ENCODE assay signal across 8 cellular contexts in genomic region chr16:85750827-85751641, GRCh38. TPM values are rescaled to one million over a fixed set of nuclear protein-coding genes. Genes with fewer than 3 reads are reported as not detected.
A peak's percentile ranks its signal among the peaks of the same experiment; 100 is the strongest.
DNase-seq lines count a peak whose midpoint lies in the region; ATAC-seq, FAIRE-seq and TF ChIP-seq lines count a peak whose summit lies in the region.

TSS of gene C16orf74 (minus strand) at chr16:85751096. CDS start at chr16:85735217, 15,879 bp downstream.

- H3K9me3 ChIP-seq in CD8-positive, alpha-beta T cell (ENCODE audit: low read length) = no peaks in the 10 kb centered on the region
- H3K9me3 ChIP-seq in K562 (replicated peaks; ENCODE audit: control insufficient read depth, insufficient read depth, low read depth, low read length) (no peaks in the 10 kb centered on the region), spleen (no peaks in the 10 kb centered on the region)

- H3K79me2 ChIP-seq in K562 (ENCODE audit: control insufficient read depth, insufficient read depth, low read length) = no peaks in the 10 kb centered on the region

- no peaks in the 10 kb centered on the region for H3K36me3 Mint-ChIP-seq in CD8-positive, alpha-beta T cell

- no peak for FAIRE-seq in K562 (lab: Jason Lieb, UNC)

- no TSS peak for BruUV-seq in K562 (replicated peaks; lab: Mats Ljungman, UMichigan)

- H3K4me3 ChIP-seq in CD8-positive, alpha-beta T cell (ENCODE audit: low read depth, low read length) = peak within 1 kb of the TSS; percentile 54
- H3K4me3 ChIP-seq in K562 (peak within 1 kb of the TSS; percentile 19; the same call in 1 of the 2 replicates), spleen (peak within 1 kb of the TSS; percentile 52 to 82 (median 69))

- no peak for TF ChIP-seq EP300 in K562 (IDR thresholded peaks at IDR 0.05; ENCODE audit: low read length)

- peak in 1 of 7 experiments; percentile 57 for DNase-seq in CD8-positive, alpha-beta T cell
- DNase-seq in MV-4-11 (lab: John Stamatoyannopoulos, UW) (peak; percentile 32), K562 (ENCODE audit: extremely low read depth in 1 of 4, low spot score in 3 of 4) (peak; percentile 48 to 86 (median 79)), iPS-NIHi7 (ENCODE audit: extremely low spot score) (peak; percentile 79), spleen (peak; percentile 89), NCI-H1048 (lab: John Stamatoyannopoulos, UW) (no peak)

- H3K36me3 ChIP-seq in CD8-positive, alpha-beta T cell (ENCODE audit: insufficient read depth, low read length) = no peaks in the 10 kb centered on the region
- H3K36me3 ChIP-seq in K562 (ENCODE audit: control insufficient read depth, insufficient read depth, low read length) (no peaks in the 10 kb centered on the region), spleen (no peaks in the 10 kb centered on the region)

- WGBS in K562 (ENCODE audit: insufficient coverage, low coverage, missing lambda C conversion rate) = 3% methylated on average over 50 of the region's 96 CpGs
- 3 to 14% (median 8%) methylated on average over 33 to 96 of the region's 96 CpGs for WGBS in spleen, 5 donors

- CTCF ChIA-PET in CD8-positive, alpha-beta T cell (lab: Charles Lee) = interaction anchor here (0.9 to 1.5 kb wide), 2 partner anchors 8 to 10 kb away, joined by 3 to 4 read pairs; no protein-coding TSS in a partner anchor
- CTCF ChIA-PET in K562 (lab: Yijun Ruan, JAX; ENCODE audit: low intra/inter-chr PET ratio) = interaction anchor here (0.6 kb wide), 1 partner anchor 9 kb away, joined by 3 read pairs; no protein-coding TSS in a partner anchor

- H3K27me3 ChIP-seq in CD8-positive, alpha-beta T cell (ENCODE audit: insufficient read depth, low read length) = peaks cover 4% of the 10 kb centered on the region
- H3K27me3 ChIP-seq in K562 (ENCODE audit: control insufficient read depth in 2 of 2, insufficient read depth in 2 of 2, low read length in 2 of 2) (peaks cover 41 to 71% of the 10 kb centered on the region in 2 experiments; a peak in 4 of 5 replicates), spleen (replicated peaks in 1 of 7) (peaks cover 0 to 51% (median 15%) of the 10 kb centered on the region in 7 donors)

- H3K4me1 Mint-ChIP-seq in CD8-positive, alpha-beta T cell (ENCODE audit: low read depth) = peaks cover 8% of the 10 kb centered on the region

- TF ChIP-seq RAD21 in K562 (CRISPR knock-in tag; conservative IDR thresholded peaks at IDR 0.05 in 1 of 2, IDR thresholded peaks at IDR 0.05 in 1 of 2) = no peak

- TF ChIP-seq CTCF in CD8-positive, alpha-beta T cell (IDR thresholded peaks at IDR 0.05) = no peak
- no peak for TF ChIP-seq CTCF in K562 (IDR thresholded peaks at IDR 0.05 in 2 of 3, conservative IDR thresholded peaks at IDR 0.05 in 1 of 3; ENCODE audit: insufficient read depth in 2 of 3, low read depth in 1 of 3, low read length in 3 of 3)
- TF ChIP-seq CTCF in spleen (IDR thresholded peaks at IDR 0.05 in 8 of 11, conservative IDR thresholded peaks at IDR 0.05 in 3 of 11) = no peak

- peaks cover 36% of the 10 kb centered on the region for H4K20me1 ChIP-seq in K562 (replicated peaks; ENCODE audit: control insufficient read depth, insufficient read depth, low read length)

- POLR2A ChIA-PET in CD8-positive, alpha-beta T cell (lab: Charles Lee) = interaction anchor here (1.0 kb wide), 1 partner anchor 16 kb away, joined by 3 read pairs; no protein-coding TSS in a partner anchor
- POLR2A ChIA-PET in K562 (lab: Yijun Ruan, JAX) = no interaction called here

- peaks cover 8% of the 10 kb centered on the region for H3K27me3 Mint-ChIP-seq in CD8-positive, alpha-beta T cell (ENCODE audit: low read depth)

- peaks cover 6% of the 10 kb centered on the region for H3K9me1 ChIP-seq in K562 (ENCODE audit: control insufficient read depth, insufficient read depth, low read length)

- in situ Hi-C loops in K562 (cut with MboI) = no loop called here

- H3K27ac ChIP-seq in CD8-positive, alpha-beta T cell (ENCODE audit: low read depth, low read length) = no peak within 1 kb of the TSS
- H3K27ac ChIP-seq in K562 (ENCODE audit: extremely low read depth, low read depth, low read length) = no peak within 1 kb of the TSS
- H3K27ac ChIP-seq in spleen = peak within 1 kb of the TSS in 7 of 8 donors; percentile 26 to 87 (median 70)

- ATAC-seq in CD8-positive, alpha-beta T cell = peak; percentile 71
- peak; percentile 40 for ATAC-seq in GM19455 (IDR thresholded peaks at IDR 0.05; ENCODE audit: unreplicated experiment)
- ATAC-seq in K562 = peak; percentile 90
- ATAC-seq in GM19328 (IDR thresholded peaks at IDR 0.05; ENCODE audit: unreplicated experiment) = no peak

- H3K4me1 ChIP-seq in CD8-positive, alpha-beta T cell (ENCODE audit: insufficient read depth, low read length) = peaks cover 14% of the 10 kb centered on the region
- peaks cover 0 to 35% of the 10 kb centered on the region in 2 experiments; a peak in 2 of 5 replicates for H3K4me1 ChIP-seq in K562 (replicated peaks in 1 of 2; ENCODE audit: control insufficient read depth in 2 of 2, insufficient read depth in 2 of 2, low read length in 2 of 2)
- peaks cover 29 to 98% (median 91%) of the 10 kb centered on the region in 6 donors for H3K4me1 ChIP-seq in spleen

- no peak within 1 kb of the TSS for H3K4me2 ChIP-seq in K562 (ENCODE audit: insufficient read depth, low read length)

- peak within 1 kb of the TSS; percentile 85 for H3K4me3 Mint-ChIP-seq in CD8-positive, alpha-beta T cell

- H3K9me3 Mint-ChIP-seq in CD8-positive, alpha-beta T cell = no peaks in the 10 kb centered on the region

- H2AFZ ChIP-seq in K562 (ENCODE audit: low read depth, low read length) = no peak within 1 kb of the TSS

- no peak for TF ChIP-seq POLR2A in K562 (conservative IDR thresholded peaks at IDR 0.05)
- no peak for TF ChIP-seq POLR2A in spleen (IDR thresholded peaks at IDR 0.05)

- H3K9ac ChIP-seq in K562 (ENCODE audit: insufficient read depth in 1 of 2, low read depth in 2 of 2, low read length in 2 of 2) = peak within 1 kb of the TSS in 1 of 2 experiments; percentile 35; a peak in 2 of 4 replicates

- intact Hi-C loops in CD8-positive, alpha-beta T cell (cut with DNase I, micrococcal nuclease) = loop anchor here in 1 of 2 experiments (2.0 kb wide), 1 partner anchor 16 kb away; no protein-coding TSS in a partner anchor
- intact Hi-C loops in K562 (cut with micrococcal nuclease) = no loop called here
- intact Hi-C loops in spleen (cut with DNase I; ENCODE audit: low total_unique reads) = no loop called here

- H3K27ac Mint-ChIP-seq in CD8-positive, alpha-beta T cell = no peak within 1 kb of the TSS

TF ChIP-seq in K562, 482 proteins besides CTCF, POLR2A, EP300 and RAD21 (continues in another document):
- peak; percentile 53 for TF ChIP-seq CXXC5 (CRISPR knock-in tag; IDR thresholded peaks at IDR 0.05)
- TF ChIP-seq, protein P1, sequence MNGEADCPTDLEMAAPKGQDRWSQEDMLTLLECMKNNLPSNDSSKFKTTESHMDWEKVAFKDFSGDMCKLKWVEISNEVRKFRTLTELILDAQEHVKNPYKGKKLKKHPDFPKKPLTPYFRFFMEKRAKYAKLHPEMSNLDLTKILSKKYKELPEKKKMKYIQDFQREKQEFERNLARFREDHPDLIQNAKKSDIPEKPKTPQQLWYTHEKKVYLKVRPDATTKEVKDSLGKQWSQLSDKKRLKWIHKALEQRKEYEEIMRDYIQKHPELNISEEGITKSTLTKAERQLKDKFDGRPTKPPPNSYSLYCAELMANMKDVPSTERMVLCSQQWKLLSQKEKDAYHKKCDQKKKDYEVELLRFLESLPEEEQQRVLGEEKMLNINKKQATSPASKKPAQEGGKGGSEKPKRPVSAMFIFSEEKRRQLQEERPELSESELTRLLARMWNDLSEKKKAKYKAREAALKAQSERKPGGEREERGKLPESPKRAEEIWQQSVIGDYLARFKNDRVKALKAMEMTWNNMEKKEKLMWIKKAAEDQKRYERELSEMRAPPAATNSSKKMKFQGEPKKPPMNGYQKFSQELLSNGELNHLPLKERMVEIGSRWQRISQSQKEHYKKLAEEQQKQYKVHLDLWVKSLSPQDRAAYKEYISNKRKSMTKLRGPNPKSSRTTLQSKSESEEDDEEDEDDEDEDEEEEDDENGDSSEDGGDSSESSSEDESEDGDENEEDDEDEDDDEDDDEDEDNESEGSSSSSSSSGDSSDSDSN (IDR thresholded peaks at IDR 0.05; ENCODE audit: borderline replicate concordance in 1 of 2, low read depth in 2 of 2, low read length in 2 of 2) = 0 out of 4 replicates have a peak, but pooled peaks of 1 of the 2 experiments have one; percentile 54
- peak; percentile 42 for TF ChIP-seq CCNT2 (IDR thresholded peaks at IDR 0.05; ENCODE audit: borderline replicate concordance, extremely low read depth, insufficient read length, low read depth, low read length)
- peak in 1 of 2 experiments; percentile 60 for TF ChIP-seq E2F6 (IDR thresholded peaks at IDR 0.05; ENCODE audit: borderline replicate concordance in 1 of 2, extremely low read depth in 1 of 2, insufficient read depth in 1 of 2, insufficient read length in 1 of 2, low read depth in 1 of 2, low read length in 1 of 2, poor library complexity in 1 of 2, severe bottlenecking in 1 of 2)
- TF ChIP-seq CTBP1 (IDR thresholded peaks at IDR 0.05; ENCODE audit: borderline replicate concordance) = peak; percentile 29; the same call in 1 of the 2 replicates

RNA-seq across cellular contexts. Expression of gene C16orf74, which starts in this region (rescaled TPM):
- 1 to 10 TPM; 2.3 to 3.5 TPM for total RNA-seq in CD8-positive, alpha-beta T cell
- total RNA-seq in K562 (2011; cell fraction: chromatin; rRNA removed; ENCODE audit: low replicate concordance) = not detected in 2 replicates
- not detected in 2 replicates for total RNA-seq in K562 (2011; cell fraction: nucleolus; rRNA removed)
- not detected in 2 replicates for total RNA-seq in K562 (2011; cell fraction: nucleoplasm; rRNA removed)
- total RNA-seq in K562 (2014; rRNA removed) = not detected in 2 replicates
- not detected in 2 replicates for total RNA-seq in K562 (2014; rRNA removed; fragmentation: Illumina TruSeq; extraction: Trizol)
- total RNA-seq in K562 (2015; rRNA removed; fragmentation: Illumina TruSeq; extraction: Trizol) = not detected in 2 replicates
- not detected in 2 replicates for total RNA-seq in K562 (2021)
- 0.11 TPM in 1 of 2 replicates, not detected in the other for polyA plus RNA-seq in K562 (2011; rRNA removed)
- polyA plus RNA-seq in K562 (2011; cell fraction: cytosol; rRNA removed) = not detected in 2 replicates
- not detected in 2 replicates for polyA plus RNA-seq in K562 (2011; cell fraction: nucleus; rRNA removed)
- not detected in 2 replicates for polyA plus RNA-seq in K562 (2012)
- not detected in 2 replicates for polyA plus RNA-seq in K562 (2014; fragmentation: Illumina TruSeq; extraction: Trizol)
- not detected for polyA plus RNA-seq in K562 (2014; fragmentation: Nextera tagmentation; extraction: Ambion mirVana)
- polyA plus RNA-seq in K562 (2014; rRNA removed) = not detected in 2 replicates
- polyA minus RNA-seq in K562 (2011; rRNA and poly(A)+ RNA removed) = not detected in 2 replicates
- polyA minus RNA-seq in K562 (2011; cell fraction: cytosol; rRNA and poly(A)+ RNA removed) = not detected in 2 replicates
- not detected in 2 replicates for polyA minus RNA-seq in K562 (2011; cell fraction: nucleus; rRNA and poly(A)+ RNA removed)
- total RNA-seq in spleen = 10 to 100 TPM; 12.1 to 31.1 (median 14.9) TPM
- 100 to 1,000 TPM in 1 of 3 donors, 10 to 100 TPM in 2; 38.0 to 107 (median 73.4) TPM for polyA plus RNA-seq in spleen

Comparison
In these comparisons a context has a peak if more than half of its experiments do, and no peak if none do; other contexts are left out.
1. RNA of gene C16orf74 (polyA plus RNA-seq): 38.0 to 107 TPM in spleen; 0.11 TPM in K562; every median in the first group is over 10 times any median in the second.
2. Peak in DNase-seq, ATAC-seq and H3K4me3 ChIP-seq in K562; RNA of the gene not detected or under 1 TPM.
3. H3K27ac ChIP-seq: peak in spleen (7 of 8); none in CD8-positive, alpha-beta T cell (single experiment) and K562 (single experiment).
4. H3K4me3 ChIP-seq: peak in every context shown above with its lines; median percentile 69 in spleen; 54 in CD8-positive, alpha-beta T cell; 19 in K562.